ENCODE assay signal across 8 cellular contexts in genomic region chr17:4940625-4941021, GRCh38. TPM values are rescaled to one million over a fixed set of nuclear protein-coding genes. Genes with fewer than 3 reads are reported as not detected.
A peak's percentile ranks its signal among the peaks of the same experiment; 100 is the strongest.
DNase-seq lines count a peak whose midpoint lies in the region; ATAC-seq and TF ChIP-seq lines count a peak whose summit lies in the region.

No MANE protein-coding gene starts in this region.

- peaks cover 34% of the 10 kb centered on the region for H3K36me3 ChIP-seq in MG63

- DNase-seq in AG04450 (ENCODE audit: low read depth, low spot score) (no peak), MG63 (no peak), NCI-H1105 (lab: John Stamatoyannopoulos, UW) (no peak)
- DNase-seq in activated naive CD4-positive, alpha-beta T cell treated with anti-CD3 and anti-CD28 coated beads, Interleukin-2, amount 50 U/mL, for 72 hours (ENCODE audit: low spot score in 2 of 2): peak in 1 of 2 donors; percentile 78
- peak in 4 of 6 experiments; percentile 12 to 61 (median 32) for DNase-seq in stimulated activated naive CD4-positive, alpha-beta T cell (lab: John Stamatoyannopoulos, UW)

- peak in 1 of 2 donors; percentile 7 for ATAC-seq in activated naive CD4-positive, alpha-beta T cell treated with anti-CD3 and anti-CD28 coated beads, Interleukin-2, amount 50 U/mL, for 72 hours
- ATAC-seq in HG03095 (IDR thresholded peaks at IDR 0.05; ENCODE audit: unreplicated experiment) (no peak), HG03521 (IDR thresholded peaks at IDR 0.05; ENCODE audit: unreplicated experiment) (no peak)

- H3K9me3 ChIP-seq in AG04450 (ENCODE audit: control insufficient read depth, insufficient read depth, low read length) (no peaks in the 10 kb centered on the region; the same call in 1 of the 2 replicates), MG63 (no peaks in the 10 kb centered on the region), iPS-18c (ENCODE audit: control insufficient read depth, insufficient read depth, low read length) (peaks cover 2% of the 10 kb centered on the region)

- peak overlapping the region; percentile 92 for H3K4me3 ChIP-seq in AG04450 (ENCODE audit: low read depth, low read length)
- peak overlapping the region; percentile 70 for H3K4me3 ChIP-seq in MG63
- H3K4me3 ChIP-seq in iPS-18c (ENCODE audit: insufficient read depth, low read depth, low read length): peak overlapping the region; percentile 87

- H3K36me3 Mint-ChIP-seq in activated naive CD4-positive, alpha-beta T cell treated with anti-CD3 and anti-CD28 coated beads, Interleukin-2, amount 50 U/mL, for 72 hours: peaks cover 54 to 68% of the 10 kb centered on the region in 2 donors

- peak overlapping the region; percentile 97 to 98 for H3K27ac Mint-ChIP-seq in activated naive CD4-positive, alpha-beta T cell treated with anti-CD3 and anti-CD28 coated beads, Interleukin-2, amount 50 U/mL, for 72 hours

- no peaks in the 10 kb centered on the region for H3K9me3 Mint-ChIP-seq in activated naive CD4-positive, alpha-beta T cell treated with anti-CD3 and anti-CD28 coated beads, Interleukin-2, amount 50 U/mL, for 72 hours

- H3K27ac ChIP-seq in AG04450 (ENCODE audit: low read depth, low read length): peak overlapping the region; percentile 98

- CTCF ChIA-PET in AG04450 (lab: Charles Lee): interaction anchor here (2.8 kb wide), 1 partner anchor 31 kb away, joined by 25 read pairs; no protein-coding TSS in a partner anchor

- no peak for TF ChIP-seq CTCF in AG04450 (IDR thresholded peaks at IDR 0.05; ENCODE audit: low read depth, low read length)

- H3K27me3 ChIP-seq in AG04450 (ENCODE audit: control insufficient read depth, insufficient read depth, low read length) (no peaks in the 10 kb centered on the region), MG63 (no peaks in the 10 kb centered on the region)

- POLR2A ChIA-PET in AG04450 (lab: Yijun Ruan, JAX): interaction anchor here (0.7 to 2.4 kb wide), 11 partner anchors 9 to 145 kb away, joined by 3 to 55 read pairs (median 6); partner anchors contain the start of genes ENO3, INCA1, KIF1C and PFN1

RNA-seq across cellular contexts. Expression of gene RNF167, which starts 0.6 kb away (rescaled TPM):
- 63.1 and 64.3 TPM in 2 replicates for polyA plus RNA-seq in AG04450 (2011; rRNA removed)
- 59.1 and 74.8 TPM in 2 replicates for polyA minus RNA-seq in AG04450 (2011; rRNA and poly(A)+ RNA removed)
- 20.4 and 29.9 TPM in 2 replicates for total RNA-seq in MG63 (2014; rRNA removed; shearing (Covaris generic); ENCODE audit: low replicate concordance)
- total RNA-seq in activated naive CD4-positive, alpha-beta T cell treated with anti-CD3 and anti-CD28 coated beads, Interleukin-2, amount 50 U/mL, for 72 hours: 100 to 1,000 TPM; 188 to 241 TPM

RNA-seq across cellular contexts. Expression of gene SLC25A11, which starts 0.8 kb away (rescaled TPM):
- 44.7 and 50.0 TPM in 2 replicates for polyA plus RNA-seq in AG04450 (2011; rRNA removed)
- polyA minus RNA-seq in AG04450 (2011; rRNA and poly(A)+ RNA removed): 33.0 and 50.2 TPM in 2 replicates
- 48.0 and 87.3 TPM in 2 replicates for total RNA-seq in MG63 (2014; rRNA removed; shearing (Covaris generic); ENCODE audit: low replicate concordance)
- total RNA-seq in activated naive CD4-positive, alpha-beta T cell treated with anti-CD3 and anti-CD28 coated beads, Interleukin-2, amount 50 U/mL, for 72 hours: 10 to 100 TPM; 69.4 to 89.1 TPM

RNA-seq across cellular contexts. Expression of gene PFN1, which starts 7.7 kb away (rescaled TPM):
- 1,141 and 1,329 TPM in 2 replicates for polyA plus RNA-seq in AG04450 (2011; rRNA removed)
- 784 and 887 TPM in 2 replicates for polyA minus RNA-seq in AG04450 (2011; rRNA and poly(A)+ RNA removed)
- total RNA-seq in MG63 (2014; rRNA removed; shearing (Covaris generic); ENCODE audit: low replicate concordance): 182 and 263 TPM in 2 replicates
- 1,000 to 10,000 TPM; 1,929 to 1,966 TPM for total RNA-seq in activated naive CD4-positive, alpha-beta T cell treated with anti-CD3 and anti-CD28 coated beads, Interleukin-2, amount 50 U/mL, for 72 hours

RNA-seq across cellular contexts. Expression of gene GP1BA, which starts 8.5 kb away (rescaled TPM):
- polyA plus RNA-seq in AG04450 (2011; rRNA removed): not detected in 2 replicates
- polyA minus RNA-seq in AG04450 (2011; rRNA and poly(A)+ RNA removed): not detected in 2 replicates
- total RNA-seq in MG63 (2014; rRNA removed; shearing (Covaris generic); ENCODE audit: low replicate concordance): not detected in 2 replicates
- not detected for total RNA-seq in activated naive CD4-positive, alpha-beta T cell treated with anti-CD3 and anti-CD28 coated beads, Interleukin-2, amount 50 U/mL, for 72 hours

RNA-seq across cellular contexts. Expression of gene ENO3, which starts 10.3 kb away (rescaled TPM):
- polyA plus RNA-seq in AG04450 (2011; rRNA removed): 2.3 and 3.2 TPM in 2 replicates
- polyA minus RNA-seq in AG04450 (2011; rRNA and poly(A)+ RNA removed): 2.1 and 2.6 TPM in 2 replicates
- total RNA-seq in MG63 (2014; rRNA removed; shearing (Covaris generic); ENCODE audit: low replicate concordance): 1.3 TPM in 1 of 2 replicates, not detected in the other
- 10 to 100 TPM; 32.1 to 47.9 TPM for total RNA-seq in activated naive CD4-positive, alpha-beta T cell treated with anti-CD3 and anti-CD28 coated beads, Interleukin-2, amount 50 U/mL, for 72 hours

Comparison
In these comparisons a context has a peak if more than half of its experiments do, and no peak if none do; other contexts are left out.
1. DNase-seq: peak in stimulated activated naive CD4-positive, alpha-beta T cell (4 of 6); none in AG04450 (single experiment), MG63 (single experiment) and NCI-H1105 (single experiment).
2. Peak in every context shown above with its lines, with median percentiles within 50 percentile points of each other: H3K4me3 ChIP-seq.